In the genomic region with DNA sequence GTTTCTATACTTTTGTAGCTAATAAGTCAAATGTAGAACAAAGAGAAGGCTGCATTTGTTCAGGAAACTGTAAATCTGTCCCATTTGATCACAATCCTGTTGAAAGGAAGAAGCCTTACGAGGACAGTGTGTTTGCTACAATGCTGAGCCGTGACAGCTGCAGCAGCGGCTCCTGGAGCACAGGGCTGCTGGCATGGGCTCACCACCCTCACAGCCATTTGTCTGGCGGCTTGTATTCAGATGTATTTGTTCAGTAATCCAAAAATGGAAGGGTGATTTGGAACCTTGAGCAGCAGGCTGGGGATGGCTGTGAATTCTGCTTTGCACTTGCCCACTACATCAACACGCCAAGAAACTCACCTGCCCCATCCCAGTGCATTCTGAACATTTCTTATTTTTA, we compare ENCODE assay signal across 1 cellular context.
TF ChIP-seq lines count a peak whose summit lies in the region.

No MANE protein-coding gene starts in this region.

TF ChIP-seq in WTC11, 78 proteins besides CTCF, POLR2A, EP300 and RAD21 (continued from another document):
- TF ChIP-seq, protein P1, sequence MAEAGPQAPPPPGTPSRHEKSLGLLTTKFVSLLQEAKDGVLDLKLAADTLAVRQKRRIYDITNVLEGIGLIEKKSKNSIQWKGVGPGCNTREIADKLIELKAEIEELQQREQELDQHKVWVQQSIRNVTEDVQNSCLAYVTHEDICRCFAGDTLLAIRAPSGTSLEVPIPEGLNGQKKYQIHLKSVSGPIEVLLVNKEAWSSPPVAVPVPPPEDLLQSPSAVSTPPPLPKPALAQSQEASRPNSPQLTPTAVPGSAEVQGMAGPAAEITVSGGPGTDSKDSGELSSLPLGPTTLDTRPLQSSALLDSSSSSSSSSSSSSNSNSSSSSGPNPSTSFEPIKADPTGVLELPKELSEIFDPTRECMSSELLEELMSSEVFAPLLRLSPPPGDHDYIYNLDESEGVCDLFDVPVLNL (CRISPR knock-in tag; IDR thresholded peaks at IDR 0.05; ENCODE audit: borderline replicate concordance, low read depth): no peak
- no peak for TF ChIP-seq NR2C2 (CRISPR knock-in tag; IDR thresholded peaks at IDR 0.05)
- TF ChIP-seq TCF7 (CRISPR knock-in tag; IDR thresholded peaks at IDR 0.05; ENCODE audit: low read depth): no peak
- TF ChIP-seq PRRX2 (CRISPR knock-in tag; IDR thresholded peaks at IDR 0.05): no peak
- TF ChIP-seq HMGA2 (CRISPR knock-in tag; IDR thresholded peaks at IDR 0.05): no peak
- no peak for TF ChIP-seq GRHL2 (CRISPR knock-in tag; IDR thresholded peaks at IDR 0.05; ENCODE audit: insufficient replicate concordance, severe bottlenecking)
- no peak for TF ChIP-seq ELF4 (CRISPR knock-in tag; IDR thresholded peaks at IDR 0.05; ENCODE audit: low read depth)
- TF ChIP-seq NR3C1 (CRISPR knock-in tag; conservative IDR thresholded peaks at IDR 0.05; ENCODE audit: low read depth): no peak
- TF ChIP-seq AFF4 (CRISPR knock-in tag; IDR thresholded peaks at IDR 0.05; ENCODE audit: borderline replicate concordance): no peak
- TF ChIP-seq KAT7 (CRISPR knock-in tag; IDR thresholded peaks at IDR 0.05; ENCODE audit: borderline replicate concordance): no peak
- TF ChIP-seq ZNF671 (CRISPR knock-in tag; IDR thresholded peaks at IDR 0.05): no peak
- no peak for TF ChIP-seq FOXP4 (CRISPR knock-in tag; IDR thresholded peaks at IDR 0.05)
- TF ChIP-seq, protein P2, sequence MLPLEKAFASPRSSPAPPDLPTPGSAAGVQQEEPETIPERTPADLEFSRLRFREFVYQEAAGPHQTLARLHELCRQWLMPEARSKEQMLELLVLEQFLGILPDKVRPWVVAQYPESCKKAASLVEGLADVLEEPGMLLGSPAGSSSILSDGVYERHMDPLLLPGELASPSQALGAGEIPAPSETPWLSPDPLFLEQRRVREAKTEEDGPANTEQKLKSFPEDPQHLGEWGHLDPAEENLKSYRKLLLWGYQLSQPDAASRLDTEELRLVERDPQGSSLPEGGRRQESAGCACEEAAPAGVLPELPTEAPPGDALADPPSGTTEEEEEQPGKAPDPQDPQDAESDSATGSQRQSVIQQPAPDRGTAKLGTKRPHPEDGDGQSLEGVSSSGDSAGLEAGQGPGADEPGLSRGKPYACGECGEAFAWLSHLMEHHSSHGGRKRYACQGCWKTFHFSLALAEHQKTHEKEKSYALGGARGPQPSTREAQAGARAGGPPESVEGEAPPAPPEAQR (CRISPR knock-in tag; IDR thresholded peaks at IDR 0.05): no peak
